In genomic region chr12:50508420-50508819, GRCh38 we compare ENCODE assay signal across 9 cellular contexts. TPM values are rescaled to one million over a fixed set of nuclear protein-coding genes. Genes with fewer than 3 reads are reported as not detected.
A peak's percentile ranks its signal among the peaks of the same experiment; 100 is the strongest.
DNase-seq lines count a peak whose midpoint lies in the region; ATAC-seq and TF ChIP-seq lines count a peak whose summit lies in the region.
"Had no signal": no experiment of that assay in that cellular context is flagged by ENCODE, and none has a peak within 500 bp of the region (broad histone marks: within the 10 kb centered on the region; RNA-seq: fewer than 3 reads in every experiment).

No MANE protein-coding gene starts in this region.

- H3K4me3 Mint-ChIP-seq in activated naive CD4-positive, alpha-beta T cell treated with anti-CD3 and anti-CD28 coated beads, Interleukin-2, amount 50 U/mL, for 24 hours, result peak overlapping the region; percentile 96
- peak overlapping the region; percentile 95 for H3K4me3 Mint-ChIP-seq in activated T-helper 1 cell treated with anti-CD3 and anti-CD28 coated beads, Interleukin-12 subunit alpha, Interleukin-12 subunit beta, Interleukin-2, Interleukin-4 antibody, amounts not matched to agents 30 ng/mL and 10 ng/mL and 1 ng/mL, durations not matched to agents 14 hours and 24 hours and 36 hours
- H3K4me3 Mint-ChIP-seq in GM23338, result no peak overlapping the region

- H3K4me2 ChIP-seq in hepatocyte (peak overlapping the region; percentile 92), GM23338 (no peak overlapping the region)

- no peaks in the 10 kb centered on the region for H3F3A ChIP-seq in GM23338 (replicated peaks; ENCODE audit: low read depth)

- H3K9me2 ChIP-seq in hepatocyte (replicated peaks; ENCODE audit: insufficient read depth) (no peaks in the 10 kb centered on the region), GM23338 (ENCODE audit: insufficient read depth) (no peaks in the 10 kb centered on the region)

- H3K36me3 Mint-ChIP-seq in activated naive CD4-positive, alpha-beta T cell treated with anti-CD3 and anti-CD28 coated beads, Interleukin-2, amount 50 U/mL, for 24 hours, result no peaks in the 10 kb centered on the region
- peaks cover 5% of the 10 kb centered on the region for H3K36me3 Mint-ChIP-seq in activated T-helper 1 cell treated with anti-CD3 and anti-CD28 coated beads, Interleukin-12 subunit alpha, Interleukin-12 subunit beta, Interleukin-2, Interleukin-4 antibody, amounts not matched to agents 30 ng/mL and 10 ng/mL and 1 ng/mL, durations not matched to agents 14 hours and 24 hours and 36 hours (ENCODE audit: low read depth)
- H3K36me3 Mint-ChIP-seq in GM23338 (ENCODE audit: low read depth), result no peaks in the 10 kb centered on the region

- no peak for ATAC-seq in GM23338
- ATAC-seq: left lobe of liver had no signal

- H3K4me3 ChIP-seq in hepatocyte, result no peak overlapping the region
- H3K4me3 ChIP-seq in suprapubic skin, result no peak overlapping the region
- no peak overlapping the region for H3K4me3 ChIP-seq in GM23338

- H3K27me3 ChIP-seq in hepatocyte (no peaks in the 10 kb centered on the region), suprapubic skin (no peaks in the 10 kb centered on the region), GM23338 (ENCODE audit: insufficient read depth) (no peaks in the 10 kb centered on the region)

- peak overlapping the region; percentile 95 for H3K27ac Mint-ChIP-seq in activated naive CD4-positive, alpha-beta T cell treated with anti-CD3 and anti-CD28 coated beads, Interleukin-2, amount 50 U/mL, for 24 hours
- peak overlapping the region; percentile 78 for H3K27ac Mint-ChIP-seq in activated T-helper 1 cell treated with anti-CD3 and anti-CD28 coated beads, Interleukin-12 subunit alpha, Interleukin-12 subunit beta, Interleukin-2, Interleukin-4 antibody, amounts not matched to agents 30 ng/mL and 10 ng/mL and 1 ng/mL, durations not matched to agents 14 hours and 24 hours and 36 hours
- no peak overlapping the region for H3K27ac Mint-ChIP-seq in GM23338

- no peak for TF ChIP-seq POLR2A in suprapubic skin (IDR thresholded peaks at IDR 0.05)

- H3K36me3 ChIP-seq in hepatocyte (replicated peaks; ENCODE audit: insufficient read depth, low read depth) (no peaks in the 10 kb centered on the region), suprapubic skin (no peaks in the 10 kb centered on the region), GM23338 (ENCODE audit: insufficient read depth) (no peaks in the 10 kb centered on the region)

- H3K9me3 ChIP-seq in hepatocyte (ENCODE audit: low read depth) (no peaks in the 10 kb centered on the region), suprapubic skin (no peaks in the 10 kb centered on the region)

- H3K27me3 Mint-ChIP-seq in activated naive CD4-positive, alpha-beta T cell treated with anti-CD3 and anti-CD28 coated beads, Interleukin-2, amount 50 U/mL, for 24 hours, result no peaks in the 10 kb centered on the region
- H3K27me3 Mint-ChIP-seq in activated T-helper 1 cell treated with anti-CD3 and anti-CD28 coated beads, Interleukin-12 subunit alpha, Interleukin-12 subunit beta, Interleukin-2, Interleukin-4 antibody, amounts not matched to agents 30 ng/mL and 10 ng/mL and 1 ng/mL, durations not matched to agents 14 hours and 24 hours and 36 hours (ENCODE audit: insufficient read depth), result peaks cover 2% of the 10 kb centered on the region
- peaks cover 7% of the 10 kb centered on the region for H3K27me3 Mint-ChIP-seq in GM23338 (ENCODE audit: insufficient read depth, low read depth, poor library complexity)

- no peak for DNase-seq in activated naive CD4-positive, alpha-beta T cell treated with anti-CD3 and anti-CD28 coated beads, Interleukin-2, amount 50 U/mL, for 16 hours
- DNase-seq in activated T-helper 1 cell treated with anti-CD3 and anti-CD28 coated beads, Interleukin-12 subunit alpha, Interleukin-12 subunit beta, Interleukin-2, Interleukin-4 antibody, amounts not matched to agents 30 ng/mL and 10 ng/mL and 1 ng/mL, durations not matched to agents 14 hours and 24 hours and 36 hours (ENCODE audit: low spot score), result no peak
- no peak for DNase-seq in hepatocyte (ENCODE audit: low spot score)
- DNase-seq in suprapubic skin (ENCODE audit: low spot score in 2 of 2), result no peak
- no peak for DNase-seq in GM10266 (ENCODE audit: extremely low spot score)
- DNase-seq in stimulated activated CD8-positive, alpha-beta memory T cell treated with anti-CD3 and anti-CD28 coated beads, Interleukin-4, amount 100 ng/mL, for 48 hours, result no peak
- no peak for DNase-seq in GM23338 (ENCODE audit: low spot score)

- no peaks in the 10 kb centered on the region for H3K9me3 Mint-ChIP-seq in activated naive CD4-positive, alpha-beta T cell treated with anti-CD3 and anti-CD28 coated beads, Interleukin-2, amount 50 U/mL, for 24 hours
- no peaks in the 10 kb centered on the region for H3K9me3 Mint-ChIP-seq in activated T-helper 1 cell treated with anti-CD3 and anti-CD28 coated beads, Interleukin-12 subunit alpha, Interleukin-12 subunit beta, Interleukin-2, Interleukin-4 antibody, amounts not matched to agents 30 ng/mL and 10 ng/mL and 1 ng/mL, durations not matched to agents 14 hours and 24 hours and 36 hours
- H3K9me3 Mint-ChIP-seq in GM23338, result no peaks in the 10 kb centered on the region

- no peak for TF ChIP-seq EP300 in suprapubic skin (IDR thresholded peaks at IDR 0.05)

- H3K4me1 ChIP-seq in hepatocyte (ENCODE audit: insufficient read depth) (peaks cover 43% of the 10 kb centered on the region), suprapubic skin (peaks cover 56% of the 10 kb centered on the region), GM23338 (ENCODE audit: insufficient read depth) (peaks cover 17% of the 10 kb centered on the region)

- peaks cover 83% of the 10 kb centered on the region for H3K79me2 ChIP-seq in hepatocyte
- H3K79me2 ChIP-seq in GM23338 (replicated peaks; ENCODE audit: insufficient read depth), result peaks cover 82% of the 10 kb centered on the region

- no peak for TF ChIP-seq CTCF in hepatocyte (IDR thresholded peaks at IDR 0.05; ENCODE audit: poor library complexity)
- TF ChIP-seq CTCF in suprapubic skin (IDR thresholded peaks at IDR 0.05), result no peak
- no peak for TF ChIP-seq CTCF in GM10266 (IDR thresholded peaks at IDR 0.05; ENCODE audit: control insufficient read depth, insufficient read depth, low read depth, missing control alignments)
- TF ChIP-seq CTCF in GM23338 (conservative IDR thresholded peaks at IDR 0.05; ENCODE audit: low read depth in 2 of 2), result no peak

- H4K20me1 ChIP-seq in hepatocyte (ENCODE audit: insufficient read depth, poor library complexity, severe bottlenecking) (peaks cover 43% of the 10 kb centered on the region), GM23338 (replicated peaks; ENCODE audit: insufficient read depth) (peaks cover 10% of the 10 kb centered on the region; the same call in 1 of the 2 replicates)

- intact Hi-C loops in activated T-helper 1 cell treated with anti-CD3 and anti-CD28 coated beads, Interleukin-12 subunit alpha, Interleukin-12 subunit beta, Interleukin-2, Interleukin-4 antibody, amounts not matched to agents 30 ng/mL and 10 ng/mL and 1 ng/mL, durations not matched to agents 14 hours and 24 hours and 36 hours (cut with micrococcal nuclease), result loop anchor here (1.0 to 10.0 kb wide), 5 partner anchors 34 to 816 kb away; partner anchors contain the start of genes ATF1 and BIN2

- peak overlapping the region; percentile 57 for H3K27ac ChIP-seq in hepatocyte
- H3K27ac ChIP-seq in suprapubic skin, result peak overlapping the region; percentile 60
- no peak overlapping the region for H3K27ac ChIP-seq in GM23338 (ENCODE audit: low read depth)

- peaks cover 63% of the 10 kb centered on the region for H3K4me1 Mint-ChIP-seq in activated naive CD4-positive, alpha-beta T cell treated with anti-CD3 and anti-CD28 coated beads, Interleukin-2, amount 50 U/mL, for 24 hours
- peaks cover 59% of the 10 kb centered on the region for H3K4me1 Mint-ChIP-seq in activated T-helper 1 cell treated with anti-CD3 and anti-CD28 coated beads, Interleukin-12 subunit alpha, Interleukin-12 subunit beta, Interleukin-2, Interleukin-4 antibody, amounts not matched to agents 30 ng/mL and 10 ng/mL and 1 ng/mL, durations not matched to agents 14 hours and 24 hours and 36 hours (ENCODE audit: low read depth)
- peaks cover 30% of the 10 kb centered on the region for H3K4me1 Mint-ChIP-seq in GM23338

- H2AFZ ChIP-seq in hepatocyte, result no peak overlapping the region
- H2AFZ ChIP-seq in GM23338, result no peak overlapping the region

- WGBS in hepatocyte (ENCODE audit: low lambda C conversion rate, missing lambda C conversion rate), result 94% methylated on average over 6 of the region's 6 CpGs
- 43% methylated on average over 6 of the region's 6 CpGs for WGBS in suprapubic skin

TF ChIP-seq in GM23338, 12 proteins besides CTCF, POLR2A, EP300 and RAD21 (continues in another document):
- TF ChIP-seq EZH2phosphoT487 (IDR thresholded peaks at IDR 0.05; ENCODE audit: unreplicated experiment) (no peak), ZNF331 (CRISPR knock-in tag; IDR thresholded peaks at IDR 0.05; ENCODE audit: low read depth) (no peak)

RNA-seq across cellular contexts. Expression of gene DIP2B, which starts 3.6 kb away (rescaled TPM):
- total RNA-seq in activated T-helper 1 cell treated with anti-CD3 and anti-CD28 coated beads, Interleukin-12 subunit alpha, Interleukin-12 subunit beta, Interleukin-2, Interleukin-4 antibody, amounts not matched to agents 30 ng/mL and 10 ng/mL and 1 ng/mL, durations not matched to agents 14 hours and 24 hours and 36 hours, result 26.7 and 27.6 TPM in 2 replicates
- total RNA-seq in hepatocyte, result 31.8 TPM in 2 replicates
- 10.5 and 14.7 TPM in 2 replicates for polyA plus RNA-seq in hepatocyte
- total RNA-seq in suprapubic skin, result 10 to 100 TPM; 68.6 to 97.2 (median 73.7) TPM
- 35.0 and 36.4 TPM in 2 replicates for total RNA-seq in GM23338 (2014; rRNA removed; shearing (Covaris generic))
- polyA plus RNA-seq in GM23338 (2016; fragmentation: Nextera tagmentation; extraction: Ambion mirVana), result 8.0 and 8.9 TPM in 2 replicates
